Comparison of ENCODE assay signal across 23 cellular contexts in genomic region chr2:187424156-187424555, GRCh38. TPM values are rescaled to one million over a fixed set of nuclear protein-coding genes. Genes with fewer than 3 reads are reported as not detected.
DNase-seq lines count a peak whose midpoint lies in the region; ATAC-seq and TF ChIP-seq lines count a peak whose summit lies in the region.
"Had no signal": no experiment of that assay in that cellular context is flagged by ENCODE, and none has a peak within 500 bp of the region (broad histone marks: within the 10 kb centered on the region; RNA-seq: fewer than 3 reads in every experiment).

No MANE protein-coding gene starts in this region.

- H3K9me3 ChIP-seq in A673 (ENCODE audit: low read depth, low read length, poor library complexity, severe bottlenecking): no peaks in the 10 kb centered on the region
- no peaks in the 10 kb centered on the region for H3K9me3 ChIP-seq in HCT116 (ENCODE audit: control insufficient read depth in 1 of 2, insufficient read depth in 1 of 2, low read depth in 1 of 2, low read length in 2 of 2)
- no peaks in the 10 kb centered on the region for H3K9me3 ChIP-seq in iPS-18a (ENCODE audit: control insufficient read depth, low read depth, low read length)
- H3K9me3 ChIP-seq: A549, HAP-1, left lung, upper lobe of left lung had no signal

- ATAC-seq in HCT116 (no peak), HG02938 (IDR thresholded peaks at IDR 0.05; ENCODE audit: unreplicated experiment) (no peak)
- ATAC-seq: A549, left lung, sciatic nerve had no signal

- no peak overlapping the region for H3K4me2 ChIP-seq in HCT116 (ENCODE audit: low read length)
- H3K4me2 ChIP-seq: A549 had no signal

- no peaks in the 10 kb centered on the region; the same call in 1 of the 2 replicates for H3K9me2 ChIP-seq in HCT116 (ENCODE audit: insufficient read depth)

- H3K27me3 Mint-ChIP-seq in chondrocyte (ENCODE audit: low read depth): no peaks in the 10 kb centered on the region
- H3K27me3 Mint-ChIP-seq: activated T-cell treated with anti-CD3 and anti-CD28 coated beads, Interleukin-2, amount 50 U/mL, for 24 hours; central memory CD8-positive, alpha-beta T cell had no signal

- H3K4me1 ChIP-seq in A673 (ENCODE audit: insufficient read depth, low read length, poor library complexity, severe bottlenecking) (peaks cover 34% of the 10 kb centered on the region), HCT116 (ENCODE audit: control insufficient read depth in 1 of 2, insufficient read depth in 2 of 2, low read length in 2 of 2) (peaks cover 0 to 4% of the 10 kb centered on the region in 2 experiments; a peak in 1 of 4 replicates), iPS-18a (ENCODE audit: control insufficient read depth, low read depth, low read length) (peaks cover 11% of the 10 kb centered on the region)
- H3K4me1 ChIP-seq: A549 had no signal

- H3K4me1 Mint-ChIP-seq in chondrocyte (ENCODE audit: low read depth): peaks cover 40% of the 10 kb centered on the region
- H3K4me1 Mint-ChIP-seq: central memory CD8-positive, alpha-beta T cell; nephron progenitor cell had no signal

- H3K27me3 ChIP-seq in A673 (replicated peaks; ENCODE audit: insufficient read depth, low read depth, low read length, poor library complexity): no peaks in the 10 kb centered on the region
- no peaks in the 10 kb centered on the region for H3K27me3 ChIP-seq in HCT116 (ENCODE audit: insufficient read depth, low read length)
- no peaks in the 10 kb centered on the region for H3K27me3 ChIP-seq in iPS-18a (ENCODE audit: control insufficient read depth, insufficient read depth, low read length)
- H3K27me3 ChIP-seq: left lung, upper lobe of left lung had no signal

- H3K36me3 Mint-ChIP-seq in chondrocyte (ENCODE audit: low read depth): peaks cover 8% of the 10 kb centered on the region

- POLR2A ChIA-PET in A673 (lab: Charles Lee; ENCODE audit: low non-redundant PET) (no interaction called here), HCT116 (lab: Charles Lee) (no interaction called here)

- H3K9ac ChIP-seq in HCT116 (ENCODE audit: low read length) (no peak overlapping the region), iPS-18a (ENCODE audit: low read length) (no peak overlapping the region)

- no peak for TF ChIP-seq CTCF in A673 (conservative IDR thresholded peaks at IDR 0.05; ENCODE audit: low read depth, low read length)
- no peak for TF ChIP-seq CTCF in HCT116 (IDR thresholded peaks at IDR 0.05 in 2 of 3, conservative IDR thresholded peaks at IDR 0.05 in 1 of 3; ENCODE audit: borderline replicate concordance in 1 of 3, insufficient read depth in 1 of 3, low read depth in 2 of 3, low read length in 2 of 3)
- TF ChIP-seq CTCF in chondrocyte (IDR thresholded peaks at IDR 0.05): no peak

- no peak for TF ChIP-seq POLR2A in HCT116 (IDR thresholded peaks at IDR 0.05; ENCODE audit: borderline replicate concordance, extremely low read depth, insufficient read depth, insufficient read length)

- H3K27ac Mint-ChIP-seq in chondrocyte (ENCODE audit: unreplicated experiment): peak overlapping the region; percentile 87
- H3K27ac Mint-ChIP-seq: activated naive CD4-positive, alpha-beta T cell treated with anti-CD3 and anti-CD28 coated beads for 36 hours; activated T-cell treated with anti-CD3 and anti-CD28 coated beads, Interleukin-2, amount 50 U/mL, for 24 hours; nephron progenitor cell had no signal

- H3K4me3 Mint-ChIP-seq in chondrocyte (ENCODE audit: unreplicated experiment): no peak overlapping the region
- H3K4me3 Mint-ChIP-seq: activated naive CD4-positive, alpha-beta T cell treated with anti-CD3 and anti-CD28 coated beads for 36 hours; activated T-cell treated with anti-CD3 and anti-CD28 coated beads, Interleukin-2, amount 50 U/mL, for 24 hours; central memory CD8-positive, alpha-beta T cell; nephron progenitor cell had no signal

- no peaks in the 10 kb centered on the region for H3K9me3 Mint-ChIP-seq in chondrocyte (ENCODE audit: low read depth)
- H3K9me3 Mint-ChIP-seq: activated naive CD4-positive, alpha-beta T cell treated with anti-CD3 and anti-CD28 coated beads for 36 hours; activated T-cell treated with anti-CD3 and anti-CD28 coated beads, Interleukin-2, amount 50 U/mL, for 24 hours; nephron progenitor cell had no signal

- BruUV-seq in A673 (replicated peaks; lab: Mats Ljungman, UMichigan) (no TSS peak), HCT116 (replicated peaks; lab: Mats Ljungman, UMichigan) (no TSS peak)

- peak overlapping the region; percentile 16 for H2AFZ ChIP-seq in HCT116 (ENCODE audit: low read depth, low read length, poor library complexity, severe bottlenecking)

- H4K20me1 ChIP-seq in HCT116 (ENCODE audit: insufficient read depth): no peaks in the 10 kb centered on the region

- H3K27ac ChIP-seq in A673 (ENCODE audit: low read depth, low read length, poor library complexity, severe bottlenecking) (no peak overlapping the region), HCT116 (ENCODE audit: low read depth, low read length) (no peak overlapping the region), iPS-18a (ENCODE audit: low read length) (no peak overlapping the region)
- H3K27ac ChIP-seq: A549 had no signal

- CTCF ChIA-PET in A673 (lab: Charles Lee) (no interaction called here), HCT116 (lab: Charles Lee) (no interaction called here)

- H3K79me2 ChIP-seq in HCT116 (ENCODE audit: insufficient read depth, low read length): no peaks in the 10 kb centered on the region

- TF ChIP-seq RAD21 in HCT116 (IDR thresholded peaks at IDR 0.05; ENCODE audit: low read depth): no peak

- intact Hi-C loops in A673 (cut with micrococcal nuclease; ENCODE audit: unreplicated experiment) (no loop called here), HCT116 (cut with micrococcal nuclease) (no loop called here)

- RAD21 ChIA-PET in HCT116 (lab: Charles Lee; ENCODE audit: low non-redundant PET in 1 of 2, low total read pairs in 2 of 2, uncharacterized antibody in 2 of 2, unreplicated experiment in 2 of 2): no interaction called here

- no peaks in the 10 kb centered on the region for H3K36me3 ChIP-seq in A673 (ENCODE audit: insufficient read depth, low read length, poor library complexity, severe bottlenecking)
- no peaks in the 10 kb centered on the region for H3K36me3 ChIP-seq in HCT116 (ENCODE audit: control insufficient read depth in 1 of 2, insufficient read depth in 2 of 2, low read length in 2 of 2)
- H3K36me3 ChIP-seq in iPS-18a (ENCODE audit: control insufficient read depth, low read depth, low read length): no peaks in the 10 kb centered on the region
- H3K36me3 ChIP-seq: HAP-1, left lung had no signal

- no peak overlapping the region for H3K4me3 ChIP-seq in A673 (ENCODE audit: low read depth, low read length, poor library complexity, severe bottlenecking)
- H3K4me3 ChIP-seq in HCT116 (replicated peaks in 1 of 2; ENCODE audit: low read depth in 1 of 2, low read length in 2 of 2): no peak overlapping the region
- peak overlapping the region; percentile 24 for H3K4me3 ChIP-seq in iPS-18a (ENCODE audit: low read length)
- H3K4me3 ChIP-seq: A549, HAP-1, left lung, upper lobe of left lung had no signal

- DNase-seq in A673 (ENCODE audit: low spot score) (peak; percentile 77), HCT116 (ENCODE audit: low read depth, low spot score) (no peak), chondrocyte (ENCODE audit: low spot score) (no peak), NCI-H2171 treated with DMSO at 0.1 percent for 48 hours (lab: John Stamatoyannopoulos, UW) (no peak), NCI-H2081 (lab: John Stamatoyannopoulos, UW) (no peak), epidermal melanocyte (ENCODE audit: insufficient read length, low spot score) (no peak)
- DNase-seq: activated CD4-positive, CD25-positive, alpha-beta regulatory T cell; activated naive CD4-positive, alpha-beta T cell treated with anti-CD3 and anti-CD28 coated beads for 36 hours; activated T-cell treated with anti-CD3 and anti-CD28 coated beads, Interleukin-2, amount 50 U/mL, for 24 hours; amygdala; left lung; NCI-H1436 treated with DMSO at 0.1 percent for 48 hours; NCI-H2171; NCI-H526 treated with DMSO at 0.1 percent for 48 hours; nephron progenitor cell; T1000; upper lobe of left lung had no signal

TF ChIP-seq in HCT116, 20 proteins besides CTCF, POLR2A, EP300 and RAD21 (continues in another document):
- TF ChIP-seq JUND (IDR thresholded peaks at IDR 0.05) (no peak), SP1 (IDR thresholded peaks at IDR 0.05; ENCODE audit: low read depth) (no peak), POLR2AphosphoS5 (IDR thresholded peaks at IDR 0.05; ENCODE audit: low read depth, low read length) (no peak), TCF7L2 (IDR thresholded peaks at IDR 0.05; ENCODE audit: borderline replicate concordance, extremely low read depth, insufficient read depth, insufficient read length) (no peak), FOSL1 (IDR thresholded peaks at IDR 0.05; ENCODE audit: low read depth) (no peak), CEBPB (IDR thresholded peaks at IDR 0.05; ENCODE audit: low read depth) (no peak), ATF3 (IDR thresholded peaks at IDR 0.05) (no peak), SRF (IDR thresholded peaks at IDR 0.05; ENCODE audit: low read depth) (no peak), ELF1 (IDR thresholded peaks at IDR 0.05; ENCODE audit: borderline replicate concordance, low read depth) (no peak)

RNA-seq across cellular contexts. Expression of gene CALCRL, which starts 23.9 kb away (rescaled TPM):
- total RNA-seq in A673 (2021) (2.8 and 3.1 TPM in 2 replicates), HCT116 (2021; ENCODE audit: unreplicated experiment) (2.3 TPM), chondrocyte (19.3 to 22.7 TPM (median 21.8 TPM) in 3 replicates)
- polyA plus RNA-seq in HCT116 (2012): 0.16 and 0.87 TPM in 2 replicates
